In genomic region chr5:11803436-11803835, GRCh38 we compare ENCODE assay signal across 1 cellular context.
TF ChIP-seq lines count a peak whose summit lies in the region.

No MANE protein-coding gene starts in this region.

TF ChIP-seq in GM23338, 12 proteins besides CTCF, POLR2A, EP300 and RAD21 (continued from another document):
- TF ChIP-seq ZNF462 (CRISPR knock-in tag; IDR thresholded peaks at IDR 0.05): no peak
- no peak for TF ChIP-seq ZNF114 (CRISPR knock-in tag; IDR thresholded peaks at IDR 0.05)
- TF ChIP-seq POLR2AphosphoS5 (IDR thresholded peaks at IDR 0.05; ENCODE audit: low read depth): no peak
- TF ChIP-seq, protein P1, sequence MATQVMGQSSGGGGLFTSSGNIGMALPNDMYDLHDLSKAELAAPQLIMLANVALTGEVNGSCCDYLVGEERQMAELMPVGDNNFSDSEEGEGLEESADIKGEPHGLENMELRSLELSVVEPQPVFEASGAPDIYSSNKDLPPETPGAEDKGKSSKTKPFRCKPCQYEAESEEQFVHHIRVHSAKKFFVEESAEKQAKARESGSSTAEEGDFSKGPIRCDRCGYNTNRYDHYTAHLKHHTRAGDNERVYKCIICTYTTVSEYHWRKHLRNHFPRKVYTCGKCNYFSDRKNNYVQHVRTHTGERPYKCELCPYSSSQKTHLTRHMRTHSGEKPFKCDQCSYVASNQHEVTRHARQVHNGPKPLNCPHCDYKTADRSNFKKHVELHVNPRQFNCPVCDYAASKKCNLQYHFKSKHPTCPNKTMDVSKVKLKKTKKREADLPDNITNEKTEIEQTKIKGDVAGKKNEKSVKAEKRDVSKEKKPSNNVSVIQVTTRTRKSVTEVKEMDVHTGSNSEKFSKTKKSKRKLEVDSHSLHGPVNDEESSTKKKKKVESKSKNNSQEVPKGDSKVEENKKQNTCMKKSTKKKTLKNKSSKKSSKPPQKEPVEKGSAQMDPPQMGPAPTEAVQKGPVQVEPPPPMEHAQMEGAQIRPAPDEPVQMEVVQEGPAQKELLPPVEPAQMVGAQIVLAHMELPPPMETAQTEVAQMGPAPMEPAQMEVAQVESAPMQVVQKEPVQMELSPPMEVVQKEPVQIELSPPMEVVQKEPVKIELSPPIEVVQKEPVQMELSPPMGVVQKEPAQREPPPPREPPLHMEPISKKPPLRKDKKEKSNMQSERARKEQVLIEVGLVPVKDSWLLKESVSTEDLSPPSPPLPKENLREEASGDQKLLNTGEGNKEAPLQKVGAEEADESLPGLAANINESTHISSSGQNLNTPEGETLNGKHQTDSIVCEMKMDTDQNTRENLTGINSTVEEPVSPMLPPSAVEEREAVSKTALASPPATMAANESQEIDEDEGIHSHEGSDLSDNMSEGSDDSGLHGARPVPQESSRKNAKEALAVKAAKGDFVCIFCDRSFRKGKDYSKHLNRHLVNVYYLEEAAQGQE (IDR thresholded peaks at IDR 0.05; ENCODE audit: unreplicated experiment): no peak
- no peak for TF ChIP-seq ZNF331 (CRISPR knock-in tag; IDR thresholded peaks at IDR 0.05; ENCODE audit: low read depth)
- no peak for TF ChIP-seq NANOG (IDR thresholded peaks at IDR 0.05; ENCODE audit: borderline replicate concordance)
- no peak for TF ChIP-seq JUNB (IDR thresholded peaks at IDR 0.05; ENCODE audit: unreplicated experiment)
- no peak for TF ChIP-seq EZH2phosphoT487 (IDR thresholded peaks at IDR 0.05; ENCODE audit: unreplicated experiment)
- TF ChIP-seq, protein P2, sequence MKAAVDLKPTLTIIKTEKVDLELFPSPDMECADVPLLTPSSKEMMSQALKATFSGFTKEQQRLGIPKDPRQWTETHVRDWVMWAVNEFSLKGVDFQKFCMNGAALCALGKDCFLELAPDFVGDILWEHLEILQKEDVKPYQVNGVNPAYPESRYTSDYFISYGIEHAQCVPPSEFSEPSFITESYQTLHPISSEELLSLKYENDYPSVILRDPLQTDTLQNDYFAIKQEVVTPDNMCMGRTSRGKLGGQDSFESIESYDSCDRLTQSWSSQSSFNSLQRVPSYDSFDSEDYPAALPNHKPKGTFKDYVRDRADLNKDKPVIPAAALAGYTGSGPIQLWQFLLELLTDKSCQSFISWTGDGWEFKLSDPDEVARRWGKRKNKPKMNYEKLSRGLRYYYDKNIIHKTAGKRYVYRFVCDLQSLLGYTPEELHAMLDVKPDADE (IDR thresholded peaks at IDR 0.05): no peak
- TF ChIP-seq STAT1 (IDR thresholded peaks at IDR 0.05; ENCODE audit: unreplicated experiment): no peak
- TF ChIP-seq CREB1 (CRISPR knock-in tag; IDR thresholded peaks at IDR 0.05; ENCODE audit: low read depth): no peak
TF ChIP-seq in GM23338: peak in this region for 0.
